ENCODE assay signal across 8 cellular contexts in the genomic region with DNA sequence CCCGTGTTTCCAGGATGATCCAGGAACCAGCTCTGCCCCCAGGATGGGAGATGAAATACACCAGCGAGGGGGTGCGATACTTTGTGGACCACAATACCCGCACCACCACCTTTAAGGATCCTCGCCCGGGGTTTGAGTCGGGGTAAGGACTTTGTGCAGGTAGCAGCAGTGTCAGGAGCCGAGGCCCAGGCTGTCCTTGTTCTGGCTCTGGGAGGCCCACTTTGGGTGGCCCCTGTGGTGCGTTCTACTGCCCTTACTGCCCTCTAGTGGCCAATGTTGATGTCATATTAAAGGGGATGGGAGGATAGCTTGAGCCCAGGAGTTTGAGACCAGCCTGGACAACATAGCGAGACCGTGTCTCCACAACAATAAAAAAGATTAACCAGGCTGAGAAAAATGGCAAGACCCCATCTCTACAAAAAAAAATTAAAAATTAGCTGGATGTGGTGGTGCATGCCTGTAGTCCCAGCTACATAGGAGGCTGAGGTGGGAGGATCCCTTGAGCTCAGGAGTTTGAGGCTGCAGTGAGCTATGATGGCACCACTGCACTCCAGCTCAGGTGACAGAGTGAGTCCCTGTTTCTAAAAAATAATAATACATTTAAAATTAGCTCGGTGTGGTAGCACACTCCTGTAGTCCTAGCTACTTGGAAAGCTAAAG. TPM values are rescaled to one million over a fixed set of nuclear protein-coding genes. Genes with fewer than 3 reads are reported as not detected.
DNase-seq lines count a peak whose midpoint lies in the region; ATAC-seq, FAIRE-seq and TF ChIP-seq lines count a peak whose summit lies in the region.

No MANE protein-coding gene starts in this region.

- H3K27ac ChIP-seq in RWPE1, result no peak overlapping the region
- H3K27ac ChIP-seq in heart left ventricle, result peak overlapping the region in 1 of 12 donors; percentile 6

- H3K9me3 ChIP-seq in heart left ventricle, result no peaks in the 10 kb centered on the region

- ATAC-seq in HG02610 (IDR thresholded peaks at IDR 0.05; ENCODE audit: unreplicated experiment) (peak; percentile 41), heart left ventricle (peak; percentile 64 to 80 (median 77)), GM21381 (IDR thresholded peaks at IDR 0.05; ENCODE audit: unreplicated experiment) (no peak)

- H3K36me3 ChIP-seq in heart left ventricle, result peaks cover 0 to 89% (median 60%) of the 10 kb centered on the region in 9 donors

- peaks cover 3 to 51% (median 28%) of the 10 kb centered on the region in 12 donors for H3K4me1 ChIP-seq in heart left ventricle

- CTCF ChIA-PET in RWPE1 (lab: Yijun Ruan, JAX), result interaction anchor here (0.6 to 1.8 kb wide), 20 partner anchors 10 to 1068 kb away, joined by 3 to 7 read pairs (median 3); no protein-coding TSS in a partner anchor

- TF ChIP-seq CTCF in D721Med (IDR thresholded peaks at IDR 0.05; ENCODE audit: insufficient read depth, missing control alignments) (peak; percentile 74), RWPE1 (conservative IDR thresholded peaks at IDR 0.05; ENCODE audit: low read depth) (peak; percentile 80), heart left ventricle (IDR thresholded peaks at IDR 0.05) (peak; percentile 69 to 87 (median 78))

- TF ChIP-seq POLR2A in heart left ventricle (IDR thresholded peaks at IDR 0.05), result no peak

- no peak overlapping the region for H3K4me3 ChIP-seq in heart left ventricle

- intact Hi-C loops in heart left ventricle (cut with DNase I), result loop anchor here in 8 of 10 donors (1.0 to 2.0 kb wide), 4 partner anchors 39 to 135 kb away; no protein-coding TSS in a partner anchor

- no peak for FAIRE-seq in D721Med (lab: Jason Lieb, UNC)

- POLR2A ChIA-PET in RWPE1 (lab: Yijun Ruan, JAX; ENCODE audit: low non-redundant PET), result no interaction called here

- no peaks in the 10 kb centered on the region for H3K27me3 ChIP-seq in heart left ventricle

- DNase-seq in D721Med (ENCODE audit: insufficient read length, low spot score) (peak; percentile 48), RWPE1 (ENCODE audit: low spot score) (peak; percentile 73), heart left ventricle (peak in 4 of 5 donors; percentile 50 to 72 (median 58)), renal cortical epithelial cell (ENCODE audit: low read depth) (peak; percentile 30), GOT3 (lab: John Stamatoyannopoulos, UW) (no peak)
- peak; percentile 4 for DNase-seq in activated naive CD8-positive, alpha-beta T cell treated with anti-CD3 and anti-CD28 coated beads, Interleukin-2, amount 50 U/mL, for 16 hours (ENCODE audit: low read depth, low spot score)

- WGBS in heart left ventricle, 4 donors, result 66 to 75% (median 71%) methylated on average over 12 of the region's 12 CpGs

RNA-seq across cellular contexts. Expression of gene CLEC18A, which starts 20.9 kb away (rescaled TPM):
- 1 to 10 TPM in 1 of 9 donors, under 1 TPM in 3, not detected in 5; 0.09 to 1.1 (median 0.17) TPM for total RNA-seq in heart left ventricle
- under 1 TPM; 0.08 to 0.10 TPM for polyA plus RNA-seq in heart left ventricle
- 0.15 and 1.6 TPM in 2 replicates for total RNA-seq in renal cortical epithelial cell
